ENCODE assay signal across 1 cellular context in genomic region chr1:2226525-2227340, GRCh38.
TF ChIP-seq lines count a peak whose summit lies in the region.

No MANE protein-coding gene starts in this region.

TF ChIP-seq in HepG2, 621 proteins besides CTCF, POLR2A, EP300 and RAD21 (continued from another document and continues in another):
- TF ChIP-seq ZNF407 (CRISPR knock-in tag; IDR thresholded peaks at IDR 0.05; ENCODE audit: not compliant biosample characterization) (no peak), ZNF562 (CRISPR knock-in tag; IDR thresholded peaks at IDR 0.05; ENCODE audit: borderline replicate concordance) (no peak), SMAD3 (CRISPR knock-in tag; IDR thresholded peaks at IDR 0.05) (no peak), NR1H2 (CRISPR knock-in tag; IDR thresholded peaks at IDR 0.05; ENCODE audit: borderline replicate concordance, low read depth) (no peak), ZNF607 (CRISPR knock-in tag; IDR thresholded peaks at IDR 0.05; ENCODE audit: borderline replicate concordance) (peak; percentile 74; the same call in 1 of the 2 replicates), SNAPC2 (CRISPR knock-in tag; IDR thresholded peaks at IDR 0.05) (no peak), HNRNPL (IDR thresholded peaks at IDR 0.05; ENCODE audit: low read depth, low read length) (no peak), ZFP90 (CRISPR knock-in tag; IDR thresholded peaks at IDR 0.05; ENCODE audit: borderline replicate concordance) (0 out of 2 replicates have a peak, but pooled peaks have one; percentile 8), E2F1 (CRISPR knock-in tag; IDR thresholded peaks at IDR 0.05) (no peak), PCBP2 (optimal IDR thresholded peaks at IDR 0.05; ENCODE audit: low read depth, low read length, poor library complexity, severe bottlenecking) (no peak), REL (CRISPR knock-in tag; conservative IDR thresholded peaks at IDR 0.05) (no peak), ZIK1 (CRISPR knock-in tag; IDR thresholded peaks at IDR 0.05; ENCODE audit: borderline replicate concordance, low read depth) (no peak; the same call in 1 of the 2 replicates), ZNF678 (CRISPR knock-in tag; IDR thresholded peaks at IDR 0.05) (no peak), ZNF280D (CRISPR knock-in tag; IDR thresholded peaks at IDR 0.05) (no peak), RBFOX2 (IDR thresholded peaks at IDR 0.05; ENCODE audit: low read depth, low read length) (0 out of 2 replicates have a peak, but pooled peaks have one; percentile 53), HBP1 (CRISPR knock-in tag; IDR thresholded peaks at IDR 0.05; ENCODE audit: low read depth) (no peak), LBX2 (CRISPR knock-in tag; IDR thresholded peaks at IDR 0.05; ENCODE audit: borderline replicate concordance) (no peak), RARA (CRISPR knock-in tag; IDR thresholded peaks at IDR 0.05) (no peak), ZNF660 (CRISPR knock-in tag; IDR thresholded peaks at IDR 0.05; ENCODE audit: borderline replicate concordance, low read depth) (no peak), PAX8 (CRISPR knock-in tag; IDR thresholded peaks at IDR 0.05; ENCODE audit: borderline replicate concordance) (0 out of 2 replicates have a peak, but pooled peaks have one; percentile 37), ATM (IDR thresholded peaks at IDR 0.05; ENCODE audit: borderline replicate concordance) (no peak), ZNF446 (CRISPR knock-in tag; IDR thresholded peaks at IDR 0.05) (no peak), ZZZ3 (CRISPR knock-in tag; IDR thresholded peaks at IDR 0.05; ENCODE audit: borderline replicate concordance) (no peak), MLLT10 (CRISPR knock-in tag; IDR thresholded peaks at IDR 0.05) (no peak), ZNF572 (CRISPR knock-in tag; IDR thresholded peaks at IDR 0.05) (0 out of 2 replicates have a peak, but pooled peaks have one; percentile 44), JUNB (CRISPR knock-in tag; IDR thresholded peaks at IDR 0.05; ENCODE audit: borderline replicate concordance) (no peak), NFRKB (IDR thresholded peaks at IDR 0.05) (no peak), MTF2 (CRISPR knock-in tag; IDR thresholded peaks at IDR 0.05; ENCODE audit: borderline replicate concordance) (no peak), ZNF12 (CRISPR knock-in tag; IDR thresholded peaks at IDR 0.05) (no peak), ZNF841 (CRISPR knock-in tag; IDR thresholded peaks at IDR 0.05; ENCODE audit: borderline replicate concordance) (no peak), PRDM10 (CRISPR knock-in tag; IDR thresholded peaks at IDR 0.05; ENCODE audit: low read depth) (no peak), ZNF232 (CRISPR knock-in tag; IDR thresholded peaks at IDR 0.05; ENCODE audit: borderline replicate concordance) (no peak), ARNTL (CRISPR knock-in tag; IDR thresholded peaks at IDR 0.05) (no peak), ZNF713 (CRISPR knock-in tag; IDR thresholded peaks at IDR 0.05) (0 out of 2 replicates have a peak, but pooled peaks have one; percentile 55), XRCC5 (optimal IDR thresholded peaks at IDR 0.05; ENCODE audit: low read length) (no peak), RBM22 (optimal IDR thresholded peaks at IDR 0.05; ENCODE audit: low read length) (no peak), NCOA5 (CRISPR knock-in tag; IDR thresholded peaks at IDR 0.05) (no peak), ARID4A (CRISPR knock-in tag; IDR thresholded peaks at IDR 0.05; ENCODE audit: borderline replicate concordance) (no peak; the same call in 1 of the 2 replicates)
